ENCODE assay signal across 28 cellular contexts in the genomic region with DNA sequence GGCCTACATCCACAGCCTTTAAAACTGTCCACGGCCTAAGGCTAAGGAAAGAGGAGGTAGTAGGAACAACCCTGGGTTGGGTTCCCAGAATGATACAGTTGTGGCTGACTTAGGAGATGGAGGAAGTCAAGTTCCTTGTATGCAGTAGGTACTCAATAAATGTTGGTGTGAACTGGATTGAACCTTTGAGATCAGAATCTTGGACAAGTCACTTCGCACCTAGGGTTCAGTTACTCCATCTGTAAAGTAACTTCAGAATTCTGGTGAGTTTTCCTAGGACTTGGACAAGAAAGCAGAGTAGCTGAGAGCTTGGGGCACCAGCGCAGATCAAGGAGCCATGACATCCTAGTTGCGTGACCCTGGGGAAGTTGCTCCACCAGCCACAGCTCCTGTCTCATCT. TPM values are rescaled to one million over a fixed set of nuclear protein-coding genes. Genes with fewer than 3 reads are reported as not detected.
"Had no signal": no experiment of that assay in that cellular context is flagged by ENCODE, and none has a peak within 500 bp of the region (broad histone marks: within the 10 kb centered on the region; RNA-seq: fewer than 3 reads in every experiment).

No MANE protein-coding gene starts in this region.

- H3K9ac ChIP-seq: SK-N-SH had no signal

- H3K27me3 ChIP-seq: adrenal gland, Peyer's patch, SJSA1 had no signal

- H3K36me3 ChIP-seq: adrenal gland, Peyer's patch, SJSA1 had no signal

- FAIRE-seq: bronchial epithelial cell, TTC549 had no signal

- H3K4me3 ChIP-seq: adrenal gland, Peyer's patch, SJSA1 had no signal

- ATAC-seq: activated CD4-positive, alpha-beta T cell treated with anti-CD3 and anti-CD28 coated beads for 36 hours; activated CD4-positive, CD25-positive, alpha-beta regulatory T cell treated with anti-CD3 and anti-CD28 coated beads, Interleukin-2, amount 50 U/mL, for 24 hours; activated CD8-positive, alpha-beta T cell treated with anti-CD3 and anti-CD28 coated beads, Interleukin-2, amount 10 ng/mL, durations not matched to agents 7 days and 5 days; activated naive CD4-positive, alpha-beta T cell treated with anti-CD3 and anti-CD28 coated beads, Interleukin-2, amount 50 U/mL, for 72 hours; activated T-cell treated with anti-CD3 and anti-CD28 coated beads, Interleukin-2, amount 50 U/mL, for 4 hours had no signal

- H3K9me3 ChIP-seq: adrenal gland, Peyer's patch, SJSA1, SK-N-SH had no signal

- DNase-seq: activated CD4-positive, alpha-beta T cell treated with anti-CD3 and anti-CD28 coated beads for 36 hours; activated CD4-positive, alpha-beta T cell treated with anti-CD3 and anti-CD28 coated beads, Interleukin-2, amount 10 ng/mL, durations not matched to agents 7 days and 5 days; activated CD4-positive, alpha-beta T cell treated with anti-CD3 and anti-CD28 coated beads, Interleukin-2, amount 50 U/mL, for 48 hours; activated CD8-positive, alpha-beta T cell treated with anti-CD3 and anti-CD28 coated beads, Interleukin-2, amount 10 ng/mL, durations not matched to agents 7 days and 5 days; activated gamma-delta T cell treated with Interleukin-2 at 50 U/mL for 16 hours; activated naive CD4-positive, alpha-beta T cell treated with anti-CD3 and anti-CD28 coated beads for 36 hours; activated T-cell treated with anti-CD3 and anti-CD28 coated beads for 4 hours; activated T-cell treated with anti-CD3 and anti-CD28 coated beads, Interleukin-2, amount 50 U/mL, for 4 hours; adrenal gland; caudate nucleus; cerebellar nuclear complex; NCI-H1092 treated with DMSO at 0.1 percent for 48 hours; NCI-H1417; NCI-H187 treated with DMSO at 0.1 percent for 48 hours; NCI-H2081; NCI-H226; NCI-H446 treated with DMSO at 0.1 percent for 48 hours; Peyer's patch; RPMI8226; SHP77 treated with DMSO at 0.1 percent for 48 hours; SK-N-SH had no signal

- H3K4me1 ChIP-seq: adrenal gland, Peyer's patch, SJSA1 had no signal

- H3K27ac ChIP-seq: adrenal gland, Peyer's patch, SJSA1 had no signal

- H3K4me2 ChIP-seq: SK-N-SH had no signal

RNA-seq across cellular contexts. Expression of a gene that starts 9.1 kb away (rescaled TPM):
- total RNA-seq: activated T-cell treated with anti-CD3 and anti-CD28 coated beads, Interleukin-2, amount 50 U/mL, for 4 hours; activated T-helper 1 cell treated with anti-CD3 and anti-CD28 coated beads, Interleukin-12 subunit alpha, Interleukin-12 subunit beta, Interleukin-2, Interleukin-4 antibody, amounts not matched to agents 30 ng/mL and 10 ng/mL and 1 ng/mL, durations not matched to agents 14 hours and 24 hours and 36 hours; bronchial epithelial cell; SJSA1 had no signal

RNA-seq across cellular contexts. Expression of a gene that starts 33.2 kb away (rescaled TPM):
- total RNA-seq: activated CD4-positive, alpha-beta T cell treated with anti-CD3 and anti-CD28 coated beads for 36 hours; activated CD4-positive, alpha-beta T cell treated with anti-CD3 and anti-CD28 coated beads, Interleukin-2, amount 10 ng/mL, durations not matched to agents 7 days and 5 days; activated CD8-positive, alpha-beta T cell treated with anti-CD3 and anti-CD28 coated beads, Interleukin-2, amount 10 ng/mL, durations not matched to agents 7 days and 5 days; activated naive CD4-positive, alpha-beta T cell treated with anti-CD3 and anti-CD28 coated beads for 36 hours; activated naive CD4-positive, alpha-beta T cell treated with anti-CD3 and anti-CD28 coated beads, Interleukin-2, amount 50 U/mL, for 72 hours; activated T-cell treated with anti-CD3 and anti-CD28 coated beads, Interleukin-2, amount 50 U/mL, for 4 hours; activated T-helper 1 cell treated with anti-CD3 and anti-CD28 coated beads, Interleukin-12 subunit alpha, Interleukin-12 subunit beta, Interleukin-2, Interleukin-4 antibody, amounts not matched to agents 30 ng/mL and 10 ng/mL and 1 ng/mL, durations not matched to agents 14 hours and 24 hours and 36 hours; bronchial epithelial cell; M059J; SJSA1 had no signal
- polyA plus RNA-seq: SK-N-SH had no signal
